9 cellular contexts compared by ENCODE assay signal in genomic region chr10:44958196-44958896, GRCh38. TPM values are rescaled to one million over a fixed set of nuclear protein-coding genes. Genes with fewer than 3 reads are reported as not detected.
DNase-seq lines count a peak whose midpoint lies in the region; ATAC-seq and TF ChIP-seq lines count a peak whose summit lies in the region.
"Had no signal": no experiment of that assay in that cellular context is flagged by ENCODE, and none has a peak within 500 bp of the region (broad histone marks: within the 10 kb centered on the region; RNA-seq: fewer than 3 reads in every experiment).

No MANE protein-coding gene starts in this region.

- H3K4me1 ChIP-seq in HUES48 (ENCODE audit: control insufficient read depth, insufficient read depth, low read length) = peaks cover 14% of the 10 kb centered on the region

- CTCF ChIA-PET in AG04449 (lab: Yijun Ruan, JAX) = interaction anchor here (1.1 to 2.5 kb wide), 4 partner anchors 8 to 23 kb away, joined by 3 to 10 read pairs (median 3); no protein-coding TSS in a partner anchor

- in situ Hi-C loops in astrocyte of the cerebellum (cut with HindIII; ENCODE audit: low sequenced_read_pairs) = no loop called here

- H3K27ac ChIP-seq in HUES48 (ENCODE audit: low read depth, low read length) = no peak overlapping the region

- H3K27me3 ChIP-seq in HUES48 (ENCODE audit: control insufficient read depth, insufficient read depth, low read length) (peaks cover 9% of the 10 kb centered on the region; the same call in 1 of the 2 replicates), kidney epithelial cell (ENCODE audit: control insufficient read depth, insufficient read depth, low read length) (no peaks in the 10 kb centered on the region)

- ATAC-seq in GM21825 (IDR thresholded peaks at IDR 0.05; ENCODE audit: unreplicated experiment) = no peak

- no peak for DNase-seq in AG04449 (ENCODE audit: low read depth, low spot score)
- DNase-seq in astrocyte of the cerebellum (ENCODE audit: low read depth) = no peak
- no peak for DNase-seq in kidney epithelial cell (ENCODE audit: low read depth)
- peak; percentile 49 for DNase-seq in superior temporal gyrus (ENCODE audit: extremely low spot score)
- DNase-seq in NCI-H1417 (lab: John Stamatoyannopoulos, UW) = no peak
- no peak for DNase-seq in COLO668 (lab: John Stamatoyannopoulos, UW; ENCODE audit: unreplicated experiment)

- no peak overlapping the region for H3K9ac ChIP-seq in HUES48 (ENCODE audit: low read depth, low read length)

- H3K4me3 ChIP-seq in AG04449 (ENCODE audit: low read depth, low read length) (peak overlapping the region; percentile 75), HUES48 (ENCODE audit: low read depth, low read length) (peak overlapping the region; percentile 90), astrocyte of the cerebellum (ENCODE audit: low read depth, low read length) (peak overlapping the region; percentile 78), kidney epithelial cell (ENCODE audit: low read depth, low read length) (peak overlapping the region; percentile 66)

- no peak for TF ChIP-seq CTCF in AG04449 (IDR thresholded peaks at IDR 0.05; ENCODE audit: insufficient read depth, low read length, missing control alignments)
- no peak for TF ChIP-seq CTCF in astrocyte of the cerebellum (IDR thresholded peaks at IDR 0.05; ENCODE audit: low read depth, low read length, missing control alignments)
- TF ChIP-seq CTCF in kidney epithelial cell (IDR thresholded peaks at IDR 0.05; ENCODE audit: insufficient read depth, low read length, poor library complexity, severe bottlenecking) = no peak

- POLR2A ChIA-PET in AG04449 (lab: Yijun Ruan, JAX) = no interaction called here

- H3K36me3 ChIP-seq in HUES48 (ENCODE audit: control insufficient read depth, insufficient read depth, low read length) (no peaks in the 10 kb centered on the region), kidney epithelial cell (ENCODE audit: control insufficient read depth, insufficient read depth, low read length) (no peaks in the 10 kb centered on the region)

- H3K9me3 ChIP-seq in HUES48 (ENCODE audit: control insufficient read depth, insufficient read depth, low read length) = no peaks in the 10 kb centered on the region

RNA-seq across cellular contexts. Expression of gene RASSF4, which starts 1.3 kb away (rescaled TPM):
- 67.6 and 72.0 TPM in 2 replicates for total RNA-seq in kidney epithelial cell

RNA-seq across cellular contexts. Expression of gene DEPP1, which starts 20.3 kb away (rescaled TPM):
- 19.8 and 21.9 TPM in 2 replicates for total RNA-seq in kidney epithelial cell

RNA-seq across cellular contexts. Expression of gene ZNF22, which starts 42.4 kb away (rescaled TPM):
- total RNA-seq in kidney epithelial cell = 21.6 and 30.0 TPM in 2 replicates

RNA-seq across cellular contexts. Expression of gene TMEM72, which starts 47.2 kb away (rescaled TPM):
- not detected in 2 replicates for total RNA-seq in kidney epithelial cell
- total RNA-seq: lung microvascular endothelial cell had no signal
